ENCODE assay signal across 8 cellular contexts in the genomic region with DNA sequence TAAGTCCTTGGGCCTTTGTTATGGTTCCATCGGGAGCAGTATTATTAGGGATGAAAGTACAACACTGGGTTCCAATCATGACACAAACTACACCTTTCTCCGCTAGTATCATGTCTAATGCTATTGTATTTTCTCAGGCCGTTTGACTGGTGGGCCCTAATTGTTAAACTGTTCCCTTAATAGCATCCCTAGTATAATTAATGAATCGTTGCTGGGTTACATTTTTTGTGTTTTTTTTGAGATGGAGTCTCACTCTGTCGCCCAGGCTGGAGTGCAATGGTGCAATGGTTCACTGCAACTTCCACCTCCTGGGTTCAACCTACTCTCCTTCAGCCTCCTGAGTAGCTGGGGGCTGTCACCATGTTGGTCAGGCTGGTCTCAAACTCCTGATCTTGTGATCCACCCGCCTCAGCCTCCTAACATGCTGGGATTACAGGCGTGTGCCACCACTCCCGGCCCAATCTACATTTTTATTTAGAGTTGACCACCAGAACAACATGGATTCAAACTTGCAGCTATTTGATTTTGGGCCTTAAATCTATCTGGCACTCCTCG. TPM values are rescaled to one million over a fixed set of nuclear protein-coding genes. Genes with fewer than 3 reads are reported as not detected.
DNase-seq lines count a peak whose midpoint lies in the region; ATAC-seq, FAIRE-seq and TF ChIP-seq lines count a peak whose summit lies in the region.
"Had no signal": no experiment of that assay in that cellular context is flagged by ENCODE, and none has a peak within 500 bp of the region (broad histone marks: within the 10 kb centered on the region; RNA-seq: fewer than 3 reads in every experiment).

No MANE protein-coding gene starts in this region.

- H3K4me3 ChIP-seq in GM12875 (ENCODE audit: low read depth, low read length) (peak overlapping the region; percentile 60), PC-3 (ENCODE audit: low read length) (peak overlapping the region; percentile 89), H1 (ENCODE audit: extremely low read depth in 1 of 4, insufficient read depth in 2 of 4, low read depth in 3 of 4, low read length in 4 of 4) (peak overlapping the region; percentile 73 to 97 (median 92))

- peaks cover 38% of the 10 kb centered on the region for H3K23me2 ChIP-seq in H1 (ENCODE audit: low read depth, low read length)

- WGBS in H1 (ENCODE audit: extremely low coverage in 1 of 2, insufficient coverage in 1 of 2, insufficient read length in 1 of 2, insufficient replicate concordance in 2 of 2, low coverage in 1 of 2, low lambda C conversion rate in 2 of 2, missing lambda C conversion rate in 1 of 2), 2 experiments = 17% methylated on average over 9 of the region's 9 CpGs; no CpG with 5 or more reads in 1 of the 2 experiments

- no peak overlapping the region for H3K18ac ChIP-seq in H1 (ENCODE audit: extremely low read depth, low read length)

- ATAC-seq in PC-3 (no peak), HG03196 (IDR thresholded peaks at IDR 0.05; ENCODE audit: unreplicated experiment) (no peak)

- POLR2A ChIA-PET in PC-3 (lab: Charles Lee; ENCODE audit: unreplicated experiment) (no interaction called here), H1 (lab: Charles Lee; ENCODE audit: partially characterized antibody) (interaction anchor here (0.6 to 18.5 kb wide), 18 partner anchors 8 to 842 kb away, joined by 3 to 1132 read pairs (median 6); no protein-coding TSS in a partner anchor)

- H3K36me3 Mint-ChIP-seq in osteocyte (ENCODE audit: unreplicated experiment) = peaks cover 87% of the 10 kb centered on the region

- no peak overlapping the region for H3K23ac ChIP-seq in H1 (ENCODE audit: insufficient read length)

- H3K56ac ChIP-seq in H1 (replicated peaks; ENCODE audit: insufficient read length, low read depth, low read length) = no peak overlapping the region

- peaks cover 60% of the 10 kb centered on the region for H3F3A ChIP-seq in PC-3 (ENCODE audit: low read length, unreplicated experiment)

- intact Hi-C loops in PC-3 (cut with micrococcal nuclease) = no loop called here

- CTCF ChIA-PET in PC-3 (lab: Charles Lee) (no interaction called here), H1 (lab: Charles Lee; ENCODE audit: partially characterized antibody) (interaction anchor here (1.3 to 4.7 kb wide), 5 partner anchors 9 to 52 kb away, joined by 3 to 53 read pairs (median 9); no protein-coding TSS in a partner anchor)

- H4K5ac ChIP-seq in H1 (ENCODE audit: insufficient read length, low read depth, low read length) = no peak overlapping the region

- H4K8ac ChIP-seq in H1 (ENCODE audit: extremely low read depth, insufficient read depth, low read length) = no peak overlapping the region

- H3K36me3 ChIP-seq in PC-3 (ENCODE audit: low read depth, low read length) = peaks cover 84% of the 10 kb centered on the region
- H3K36me3 ChIP-seq in H1 (ENCODE audit: control insufficient read depth in 2 of 4, insufficient read depth in 4 of 4, low read length in 3 of 4) = peaks cover 72 to 83% (median 79%) of the 10 kb centered on the region in 4 experiments

- no peak for FAIRE-seq in H1 (lab: Jason Lieb, UNC)

- H3K9ac ChIP-seq in PC-3 (ENCODE audit: low read length) (no peak overlapping the region), H1 (replicated peaks in 1 of 4; ENCODE audit: extremely low read depth in 1 of 4, low read depth in 3 of 4, low read length in 3 of 4) (peak overlapping the region; percentile 73 to 98 (median 94))

- H2AFZ ChIP-seq in PC-3 (ENCODE audit: low read length) (no peak overlapping the region), H1 (ENCODE audit: low read length) (no peak overlapping the region)

- 0 out of 3 replicates have a peak, but pooled peaks of 1 of the 2 experiments have one; percentile 32 for TF ChIP-seq POLR2A in H1 (IDR thresholded peaks at IDR 0.05; ENCODE audit: control extremely low read depth in 1 of 2, low read depth in 2 of 2, low read length in 2 of 2)

- H4K20me1 ChIP-seq in PC-3 (ENCODE audit: low read length) (peaks cover 83% of the 10 kb centered on the region), H1 (replicated peaks in 1 of 2; ENCODE audit: control insufficient read depth in 1 of 2, insufficient read depth in 2 of 2, low read length in 2 of 2) (peaks cover 59 to 62% of the 10 kb centered on the region in 2 experiments)

- in situ Hi-C loops in ACHN (cut with HindIII; ENCODE audit: low pct_ligation_motif_present, low pct_unique_long_range_greater_than_20kb, low sequenced_read_pairs) = no loop called here

- peak overlapping the region; percentile 86 for H3K4me3 Mint-ChIP-seq in osteocyte (ENCODE audit: unreplicated experiment)

- no peaks in the 10 kb centered on the region for H3K27me3 Mint-ChIP-seq in osteocyte (ENCODE audit: unreplicated experiment)

- H2AK5ac ChIP-seq in H1 (ENCODE audit: low read depth, low read length) = no peak overlapping the region

- peak overlapping the region; percentile 98 for H3K27ac Mint-ChIP-seq in osteocyte (ENCODE audit: unreplicated experiment)

- no peak for TF ChIP-seq EP300 in H1 (IDR thresholded peaks at IDR 0.05; ENCODE audit: borderline replicate concordance in 1 of 2, low read depth in 2 of 2, low read length in 2 of 2)

- H3K4me1 ChIP-seq in PC-3 (ENCODE audit: insufficient read depth, low read length) (peaks cover 53% of the 10 kb centered on the region), H1 (replicated peaks in 1 of 4; ENCODE audit: control insufficient read depth in 3 of 4, insufficient read depth in 4 of 4, low read length in 3 of 4) (peaks cover 3 to 16% (median 9%) of the 10 kb centered on the region in 4 experiments; a peak in 6 of 7 replicates)

- no peak overlapping the region for H2BK15ac ChIP-seq in H1 (ENCODE audit: low read length)

- H3K27me3 ChIP-seq in PC-3 (ENCODE audit: low read length) (no peaks in the 10 kb centered on the region), H1 (replicated peaks in 1 of 4; ENCODE audit: control insufficient read depth in 3 of 4, extremely low read depth in 1 of 4, insufficient read depth in 3 of 4, low read length in 3 of 4) (peaks cover 0 to 1% (median 0%) of the 10 kb centered on the region in 4 experiments; a peak in 1 of 7 replicates)

- H3K4me1 Mint-ChIP-seq in osteocyte (ENCODE audit: unreplicated experiment) = peaks cover 79% of the 10 kb centered on the region

- TF ChIP-seq RAD21 in H1 (IDR thresholded peaks at IDR 0.05 in 1 of 2, conservative IDR thresholded peaks at IDR 0.05 in 1 of 2; ENCODE audit: low read depth in 2 of 2, low read length in 2 of 2) = no peak

- H3K79me2 ChIP-seq in PC-3 (ENCODE audit: low read length) (peaks cover 94% of the 10 kb centered on the region), H1 (ENCODE audit: control insufficient read depth in 1 of 2, insufficient read depth in 2 of 2, low read length in 2 of 2) (peaks cover 58 to 92% of the 10 kb centered on the region in 2 experiments)

- H3K9me3 ChIP-seq in PC-3 (ENCODE audit: low read length) = peaks cover 35% of the 10 kb centered on the region
- H3K9me3 ChIP-seq in H1 (ENCODE audit: insufficient read depth in 2 of 2, low read depth in 1 of 2, low read length in 1 of 2) = no peaks in the 10 kb centered on the region

- DNase-seq in PC-3 (no peak), H1 (ENCODE audit: low read depth in 1 of 2, low spot score in 2 of 2) (no peak), osteocyte (ENCODE audit: extremely low spot score, unreplicated experiment) (no peak), superior temporal gyrus (ENCODE audit: extremely low spot score) (no peak), ACHN (no peak)
- DNase-seq: NCI-H2171 had no signal

- H3K4ac ChIP-seq in H1 (replicated peaks; ENCODE audit: insufficient read length, low read depth, low read length) = no peak overlapping the region

- BruUV-seq in PC-3 (replicated peaks; lab: Mats Ljungman, UMichigan) = no TSS peak

- no peak for TF ChIP-seq CTCF in GM12875 (IDR thresholded peaks at IDR 0.05; ENCODE audit: borderline replicate concordance, insufficient read depth, low read depth, low read length)
- no peak for TF ChIP-seq CTCF in PC-3 (conservative IDR thresholded peaks at IDR 0.05; ENCODE audit: low read depth, low read length)
- TF ChIP-seq CTCF in H1 (IDR thresholded peaks at IDR 0.05; ENCODE audit: control extremely low read depth in 1 of 3, insufficient read depth in 1 of 3, low read depth in 1 of 3, low read length in 3 of 3) = no peak
- no peak for TF ChIP-seq CTCF in osteocyte (IDR thresholded peaks at IDR 0.05)

- H3K27ac ChIP-seq in PC-3 (ENCODE audit: low read length) = no peak overlapping the region
- H3K27ac ChIP-seq in H1 (ENCODE audit: low read depth, low read length) = peak overlapping the region; percentile 51; the same call in 1 of the 2 replicates

- H3K9me3 Mint-ChIP-seq in osteocyte (ENCODE audit: unreplicated experiment) = peaks cover 12% of the 10 kb centered on the region

- H4K91ac ChIP-seq in H1 (replicated peaks; ENCODE audit: insufficient read length, low read length) = no peak overlapping the region

- no peaks in the 10 kb centered on the region for H3K9me2 ChIP-seq in PC-3 (replicated peaks; ENCODE audit: low read length)

- peaks cover 3% of the 10 kb centered on the region for H3K79me1 ChIP-seq in H1 (ENCODE audit: low read depth, low read length)

- H3K4me2 ChIP-seq in PC-3 (ENCODE audit: low read length) (peak overlapping the region; percentile 89), H1 (ENCODE audit: insufficient read depth in 1 of 2, low read depth in 2 of 2, low read length in 2 of 2) (peak overlapping the region; percentile 97)

- no peak overlapping the region for H3K14ac ChIP-seq in H1 (ENCODE audit: insufficient read length)

- no peak overlapping the region for H2BK12ac ChIP-seq in H1 (ENCODE audit: low read depth, low read length)

- no peak overlapping the region for H2BK20ac ChIP-seq in H1 (ENCODE audit: low read length)

- no peak overlapping the region; the same call in 1 of the 2 replicates for H2BK5ac ChIP-seq in H1 (ENCODE audit: low read depth, low read length)

- no peak overlapping the region for H2BK120ac ChIP-seq in H1 (replicated peaks; ENCODE audit: low read depth, low read length)

RNA-seq across cellular contexts. Expression of a gene that starts 4.1 kb away (rescaled TPM):
- total RNA-seq in PC-3 (2014; rRNA removed) (18.8 and 18.9 TPM in 2 replicates), osteocyte (48.1 and 51.6 TPM in 2 replicates)
- total RNA-seq in H1 (2021; fragmentation: NEBNext Ultra II Directional; extraction: Animal tissue kit (Norgen Biotek cat#: 25700)) = 11.3 and 13.0 TPM in 2 replicates
- 3.1 and 3.4 TPM in 2 replicates for polyA plus RNA-seq in H1 (2011; rRNA removed)
- polyA plus RNA-seq in H1 (2011; cell fraction: cytosol; rRNA removed) = 3.0 TPM
- 4.0 TPM for polyA plus RNA-seq in H1 (2011; cell fraction: nucleus; rRNA removed)
- polyA plus RNA-seq in H1 (2012, experiment 1 of 2) = 6.4 to 8.0 TPM (median 7.3 TPM) in 4 replicates
- 1.5 TPM for polyA plus RNA-seq in H1 (2012, experiment 2 of 2)
- polyA plus RNA-seq in H1 (2013, experiment 1 of 2) = 5.6 TPM
- polyA plus RNA-seq in H1 (2013, experiment 2 of 2) = 5.2 TPM
- polyA minus RNA-seq in H1 (2011; rRNA and poly(A)+ RNA removed) = 9.0 and 12.8 TPM in 2 replicates
- polyA minus RNA-seq in H1 (2011; cell fraction: cytosol; rRNA and poly(A)+ RNA removed) = 5.4 TPM
- polyA minus RNA-seq in H1 (2011; cell fraction: nucleus; rRNA and poly(A)+ RNA removed) = 7.1 TPM
